In the genomic region with DNA sequence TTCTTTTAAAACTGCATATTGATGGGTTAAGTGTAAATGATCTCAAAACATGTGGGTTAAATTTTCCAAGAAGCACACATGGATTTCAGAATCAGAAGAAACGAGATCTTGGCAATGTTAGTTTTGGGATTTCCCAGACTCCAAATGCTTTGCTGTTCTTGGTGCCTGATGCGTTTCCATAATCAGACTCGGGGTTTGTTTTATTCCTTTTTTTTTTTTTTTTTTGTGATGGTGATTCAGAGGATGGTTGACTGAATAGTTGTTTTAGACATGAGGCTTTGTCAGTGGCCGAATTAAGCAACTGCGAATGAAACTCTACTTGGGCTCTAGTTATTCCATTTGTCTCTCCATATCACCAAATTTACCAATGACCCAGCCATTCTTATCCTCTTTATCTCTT, we compare ENCODE assay signal across 33 cellular contexts. TPM values are rescaled to one million over a fixed set of nuclear protein-coding genes. Genes with fewer than 3 reads are reported as not detected.
DNase-seq lines count a peak whose midpoint lies in the region; ATAC-seq and TF ChIP-seq lines count a peak whose summit lies in the region.
"Had no signal": no experiment of that assay in that cellular context is flagged by ENCODE, and none has a peak within 500 bp of the region (broad histone marks: within the 10 kb centered on the region; RNA-seq: fewer than 3 reads in every experiment).

No MANE protein-coding gene starts in this region.

- H4K5ac ChIP-seq in IMR-90 (ENCODE audit: low read depth, low read length): no peak overlapping the region

- H3K79me1 ChIP-seq in IMR-90 (ENCODE audit: low read depth in 1 of 2, low read length in 2 of 2): no peaks in the 10 kb centered on the region; a peak in 1 of 4 replicates

- H3K4me3 ChIP-seq in AG10803 (ENCODE audit: low read length): no peak overlapping the region
- no peak overlapping the region for H3K4me3 ChIP-seq in IMR-90 (ENCODE audit: insufficient read depth, low read depth, low read length)
- H3K4me3 ChIP-seq in fibroblast of mammary gland (ENCODE audit: control insufficient read depth, low read depth, low read length): no peak overlapping the region
- H3K4me3 ChIP-seq: BLaER1 treated with 17β-estradiol and CSF1 and Interleukin-3, amounts not matched to agents 10 nM and 100 nM; lower lobe of right lung; SJCRH30 had no signal

- no peak overlapping the region for H2BK5ac ChIP-seq in IMR-90 (ENCODE audit: low read depth, low read length, poor library complexity, severe bottlenecking)

- POLR2A ChIA-PET in IMR-90 (lab: Charles Lee; ENCODE audit: unreplicated experiment): no interaction called here

- no peak overlapping the region for H3K14ac ChIP-seq in IMR-90 (replicated peaks; ENCODE audit: low read depth, low read length)

- CTCF ChIA-PET in IMR-90 (lab: Yijun Ruan, JAX): no interaction called here

- no peaks in the 10 kb centered on the region for H3K27me3 Mint-ChIP-seq in osteocyte (ENCODE audit: unreplicated experiment)

- peaks cover 7% of the 10 kb centered on the region for H3K9me1 ChIP-seq in IMR-90 (ENCODE audit: insufficient read depth, low read length)

- no peak overlapping the region for H2BK15ac ChIP-seq in IMR-90 (ENCODE audit: low read depth, low read length)

- H2AFZ ChIP-seq in IMR-90 (replicated peaks; ENCODE audit: low read length, poor library complexity): no peak overlapping the region

- no peak overlapping the region for H3K4ac ChIP-seq in IMR-90 (ENCODE audit: low read depth, low read length)

- H3K27ac Mint-ChIP-seq in osteocyte (ENCODE audit: unreplicated experiment): no peak overlapping the region
- H3K27ac Mint-ChIP-seq: activated naive CD8-positive, alpha-beta T cell treated with anti-CD3 and anti-CD28 coated beads, Interleukin-2, amount 10 ng/mL, durations not matched to agents 7 days and 5 days; activated T-cell treated with anti-CD3 and anti-CD28 coated beads, Interleukin-2, amount 50 U/mL, for 24 hours; endodermal cell; natural killer cell; stimulated activated memory B cell treated with anti-CD40 and anti-IgM and Interleukin-4, amounts not matched to agents 10 μg/mL and 1 μg/mL and 100 μg/mL, for 72 hours; T-cell had no signal

- no peaks in the 10 kb centered on the region for H3K36me3 ChIP-seq in IMR-90 (ENCODE audit: control insufficient read depth, insufficient read depth, low read length)
- H3K36me3 ChIP-seq: lower lobe of right lung, SJCRH30 had no signal

- no peak overlapping the region for H4K91ac ChIP-seq in IMR-90 (ENCODE audit: insufficient read depth, low read depth, low read length)

- peak overlapping the region; percentile 0; the same call in 1 of the 2 replicates for H2AK5ac ChIP-seq in IMR-90 (ENCODE audit: low read depth, low read length)

- 0 out of 2 replicates have a peak overlapping the region, but pooled peaks have one; percentile 8 for H2BK20ac ChIP-seq in IMR-90 (ENCODE audit: low read depth, low read length)

- no peak overlapping the region for H2BK120ac ChIP-seq in IMR-90 (ENCODE audit: low read depth, low read length)

- in situ Hi-C loops in IMR-90 (cut with MboI; ENCODE audit: low sequenced_read_pairs): no loop called here

- no peak overlapping the region for H4K8ac ChIP-seq in IMR-90 (ENCODE audit: low read depth in 2 of 2, low read length in 2 of 2)

- no peak overlapping the region for H3K4me2 ChIP-seq in IMR-90 (ENCODE audit: low read depth, low read length)
- H3K4me2 ChIP-seq: BLaER1 treated with 17β-estradiol and CSF1 and Interleukin-3, amounts not matched to agents 10 nM and 100 nM had no signal

- no peak overlapping the region for H3K4me3 Mint-ChIP-seq in osteocyte (ENCODE audit: unreplicated experiment)
- H3K4me3 Mint-ChIP-seq: activated naive CD8-positive, alpha-beta T cell treated with anti-CD3 and anti-CD28 coated beads, Interleukin-2, amount 10 ng/mL, durations not matched to agents 7 days and 5 days; activated T-cell treated with anti-CD3 and anti-CD28 coated beads, Interleukin-2, amount 50 U/mL, for 24 hours; central memory CD8-positive, alpha-beta T cell; endodermal cell; natural killer cell; stimulated activated memory B cell treated with anti-CD40 and anti-IgM and Interleukin-4, amounts not matched to agents 10 μg/mL and 1 μg/mL and 100 μg/mL, for 72 hours; T-cell had no signal

- no peak overlapping the region for H3K9ac ChIP-seq in IMR-90 (ENCODE audit: low read depth, low read length)
- H3K9ac ChIP-seq: BLaER1 treated with 17β-estradiol and CSF1 and Interleukin-3, amounts not matched to agents 10 nM and 100 nM had no signal

- H3K27ac ChIP-seq in IMR-90 (ENCODE audit: insufficient read depth, low read length): no peak overlapping the region
- H3K27ac ChIP-seq: BLaER1 treated with 17β-estradiol and CSF1 and Interleukin-3, amounts not matched to agents 10 nM and 100 nM; HL-60; lower lobe of right lung; SJCRH30 had no signal

- no peak for TF ChIP-seq CTCF in AG10803 (conservative IDR thresholded peaks at IDR 0.05; ENCODE audit: low read length)
- no peak for TF ChIP-seq CTCF in IMR-90 (conservative IDR thresholded peaks at IDR 0.05; ENCODE audit: low read depth, low read length)
- TF ChIP-seq CTCF in fibroblast of mammary gland (conservative IDR thresholded peaks at IDR 0.05; ENCODE audit: control insufficient read depth, insufficient read depth, low read depth, low read length): no peak
- no peak for TF ChIP-seq CTCF in osteocyte (IDR thresholded peaks at IDR 0.05)

- WGBS in IMR-90 (ENCODE audit: extremely low coverage in 2 of 2, insufficient read length in 1 of 2), 2 experiments: no CpG with 5 or more reads among the region's 5 CpGs

- no peaks in the 10 kb centered on the region for H3K36me3 Mint-ChIP-seq in osteocyte (ENCODE audit: unreplicated experiment)
- H3K36me3 Mint-ChIP-seq: activated naive CD8-positive, alpha-beta T cell treated with anti-CD3 and anti-CD28 coated beads, Interleukin-2, amount 10 ng/mL, durations not matched to agents 7 days and 5 days; natural killer cell; stimulated activated memory B cell treated with anti-CD40 and anti-IgM and Interleukin-4, amounts not matched to agents 10 μg/mL and 1 μg/mL and 100 μg/mL, for 72 hours; T-cell had no signal

- no peak overlapping the region for H3K56ac ChIP-seq in IMR-90 (ENCODE audit: extremely low read depth, insufficient read depth, low read length)

- BruUV-seq in IMR-90 (replicated peaks; lab: Mats Ljungman, UMichigan): no TSS peak

- no peaks in the 10 kb centered on the region for H3K27me3 ChIP-seq in IMR-90 (ENCODE audit: control insufficient read depth, insufficient read depth, low read length)
- H3K27me3 ChIP-seq: BLaER1 treated with 17β-estradiol and CSF1 and Interleukin-3, amounts not matched to agents 10 nM and 100 nM; SJCRH30 had no signal

- intact Hi-C loops in IMR-90 (cut with micrococcal nuclease): no loop called here

- no peak overlapping the region for H3K23ac ChIP-seq in IMR-90 (ENCODE audit: low read depth, low read length)

- H4K20me1 ChIP-seq in IMR-90 (ENCODE audit: insufficient read depth, low read length): no peaks in the 10 kb centered on the region; the same call in 1 of the 2 replicates
- H4K20me1 ChIP-seq: BLaER1 treated with 17β-estradiol and CSF1 and Interleukin-3, amounts not matched to agents 10 nM and 100 nM had no signal

- dilution Hi-C loops in IMR-90 (cut with HindIII; ENCODE audit: low sequenced_read_pairs, unreplicated experiment): no loop called here

- TF ChIP-seq RAD21 in IMR-90 (IDR thresholded peaks at IDR 0.05; ENCODE audit: low read length): no peak

- ATAC-seq in IMR-90 (ENCODE audit: low read depth) (no peak), GM19463 (IDR thresholded peaks at IDR 0.05; ENCODE audit: unreplicated experiment) (no peak)
- ATAC-seq: lower lobe of right lung; natural killer cell; stimulated activated memory B cell treated with anti-CD40 and anti-IgM and Interleukin-4, amounts not matched to agents 10 μg/mL and 1 μg/mL and 100 μg/mL, for 72 hours; T-cell had no signal

- H2AK9ac ChIP-seq in IMR-90 (replicated peaks; ENCODE audit: low read depth, low read length, poor library complexity): no peak overlapping the region

- DNase-seq in AG10803 (ENCODE audit: low read depth) (peak; percentile 25), IMR-90 (no peak), fibroblast of mammary gland (ENCODE audit: low read depth) (peak; percentile 69), stromal cell of bone marrow (ENCODE audit: low read depth) (peak; percentile 33), osteocyte (ENCODE audit: extremely low spot score, unreplicated experiment) (no peak)
- no peak for DNase-seq in activated CD8-positive, alpha-beta memory T cell treated with anti-CD3 and anti-CD28 coated beads, Interleukin-2, amount 50 U/mL, for 48 hours
- DNase-seq: activated CD4-positive, alpha-beta T cell treated with anti-CD3 and anti-CD28 coated beads, Interleukin-2, amount 50 U/mL, for 1 hour; activated CD4-positive, CD25-positive, alpha-beta regulatory T cell; activated gamma-delta T cell; activated naive CD8-positive, alpha-beta T cell treated with anti-CD3 and anti-CD28 coated beads, Interleukin-2, amount 10 ng/mL, durations not matched to agents 7 days and 5 days; activated T-cell treated with anti-CD3 and anti-CD28 coated beads, Interleukin-2, amount 50 U/mL, for 24 hours; dermis blood vessel endothelial cell; endodermal cell; GF-D8; GOT3; KG1; kidney glomerular epithelial cell; lower lobe of right lung; natural killer cell; NCI-H1105 treated with DMSO at 0.1 percent for 48 hours; NCI-H187 treated with DMSO at 0.1 percent for 48 hours; NCI-H2171; NCI-H510A; nucleus accumbens; RPMI8226; SJCRH30; substantia nigra; T-cell had no signal

- H3K4me1 ChIP-seq in IMR-90 (ENCODE audit: control insufficient read depth, insufficient read depth, low read length): peaks cover 8% of the 10 kb centered on the region; the same call in 1 of the 2 replicates
- H3K4me1 ChIP-seq: lower lobe of right lung had no signal

- peaks cover 3% of the 10 kb centered on the region for H3K9me3 Mint-ChIP-seq in osteocyte (ENCODE audit: unreplicated experiment)
- H3K9me3 Mint-ChIP-seq: activated naive CD8-positive, alpha-beta T cell treated with anti-CD3 and anti-CD28 coated beads, Interleukin-2, amount 10 ng/mL, durations not matched to agents 7 days and 5 days; activated T-cell treated with anti-CD3 and anti-CD28 coated beads, Interleukin-2, amount 50 U/mL, for 24 hours; central memory CD8-positive, alpha-beta T cell; natural killer cell; stimulated activated memory B cell treated with anti-CD40 and anti-IgM and Interleukin-4, amounts not matched to agents 10 μg/mL and 1 μg/mL and 100 μg/mL, for 72 hours; T-cell had no signal

- no peak overlapping the region for H3K18ac ChIP-seq in IMR-90 (ENCODE audit: low read depth, low read length)

- no peaks in the 10 kb centered on the region for H3K9me3 ChIP-seq in IMR-90 (ENCODE audit: control insufficient read depth, insufficient read depth, low read length)
- H3K9me3 ChIP-seq: lower lobe of right lung, SJCRH30 had no signal

- H3K4me1 Mint-ChIP-seq in osteocyte (ENCODE audit: unreplicated experiment): peaks cover 25% of the 10 kb centered on the region
- H3K4me1 Mint-ChIP-seq: activated naive CD8-positive, alpha-beta T cell treated with anti-CD3 and anti-CD28 coated beads, Interleukin-2, amount 10 ng/mL, durations not matched to agents 7 days and 5 days; central memory CD8-positive, alpha-beta T cell; natural killer cell; stimulated activated memory B cell treated with anti-CD40 and anti-IgM and Interleukin-4, amounts not matched to agents 10 μg/mL and 1 μg/mL and 100 μg/mL, for 72 hours; T-cell had no signal

- no peak for TF ChIP-seq POLR2A in IMR-90 (IDR thresholded peaks at IDR 0.05; ENCODE audit: low read depth, low read length)

RNA-seq across cellular contexts. Expression of a gene that starts 52.2 kb away (rescaled TPM):
- 2.7 and 7.2 TPM in 2 replicates for total RNA-seq in IMR-90 (2012; rRNA removed)
- 7.9 and 12.2 TPM in 2 replicates for polyA plus RNA-seq in IMR-90 (2012; rRNA removed)
- 1.0 and 1.5 TPM in 2 replicates for polyA plus RNA-seq in IMR-90 (2012; cell fraction: cytosol; rRNA removed)
- 0.23 and 2.2 TPM in 2 replicates for polyA plus RNA-seq in IMR-90 (2012; cell fraction: nucleus; rRNA removed; ENCODE audit: low replicate concordance)
- 19.3 and 22.4 TPM in 2 replicates for total RNA-seq in osteocyte

Comparison
In these comparisons a context has a peak if more than half of its experiments do, and no peak if none do; other contexts are left out.
1. DNase-seq: peak in AG10803 (single experiment), fibroblast of mammary gland (single experiment) and stromal cell of bone marrow (single experiment); none in IMR-90 (single experiment), osteocyte (single experiment) and activated CD8-positive, alpha-beta memory T cell treated with anti-CD3 and anti-CD28 coated beads, Interleukin-2, amount 50 U/mL, for 48 hours (single experiment).